Comparison of ENCODE assay signal across 33 cellular contexts in the genomic region with DNA sequence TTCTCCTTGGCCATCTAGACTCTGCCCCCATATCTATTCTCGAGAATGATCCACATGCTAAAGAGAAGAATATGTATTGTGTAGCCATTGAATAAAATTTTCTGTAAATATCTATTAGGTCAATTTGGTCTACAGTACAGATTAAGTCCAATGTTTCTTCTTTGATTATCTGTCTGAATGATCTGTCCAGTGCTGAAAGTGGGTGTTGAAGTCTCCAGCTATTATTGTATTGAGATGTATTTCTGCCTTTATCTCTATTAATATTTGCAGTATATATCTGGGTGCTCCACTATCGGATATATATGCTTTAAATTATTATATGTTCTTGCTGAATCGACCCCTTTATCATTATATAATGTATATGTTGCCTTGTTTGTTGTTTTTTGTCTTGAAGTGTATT.
"Had no signal": no experiment of that assay in that cellular context is flagged by ENCODE, and none has a peak within 500 bp of the region (broad histone marks: within the 10 kb centered on the region; RNA-seq: fewer than 3 reads in every experiment).

No MANE protein-coding gene starts in this region.

- H3K9me3 ChIP-seq: MG63 had no signal

- H3K4me3 ChIP-seq: MG63 had no signal

- DNase-seq: Karpas-422, Kasumi-1, MG63, MM.1S, MV-4-11, NCI-H1048, NCI-H1092, NCI-H1092 treated with DMSO at 0.1 percent for 48 hours, NCI-H1105, NCI-H1105 treated with DMSO at 0.1 percent for 48 hours, NCI-H1417 treated with DMSO at 0.1 percent for 48 hours, NCI-H1436, NCI-H1436 treated with DMSO at 0.1 percent for 48 hours, NCI-H146, NCI-H1694, NCI-H1694 treated with DMSO at 0.1 percent for 48 hours, NCI-H187, NCI-H187 treated with DMSO at 0.1 percent for 48 hours, NCI-H1930, NCI-H2029, NCI-H2029 treated with DMSO at 0.1 percent for 48 hours, NCI-H2081, NCI-H2081 treated with DMSO at 0.1 percent for 48 hours, NCI-H2107, NCI-H2171, NCI-H2171 treated with DMSO at 0.1 percent for 48 hours, NCI-H2227 treated with DMSO at 0.1 percent for 48 hours, NCI-H226, NCI-H345, NCI-H446, NCI-H446 treated with DMSO at 0.1 percent for 48 hours, NCI-H510A, NCI-H510A treated with DMSO at 0.1 percent for 48 hours had no signal
